ENCODE assay signal across 12 cellular contexts in genomic region chr3:14803101-14803980, GRCh38. TPM values are rescaled to one million over a fixed set of nuclear protein-coding genes. Genes with fewer than 3 reads are reported as not detected.
DNase-seq lines count a peak whose midpoint lies in the region; ATAC-seq and TF ChIP-seq lines count a peak whose summit lies in the region.
"Had no signal": no experiment of that assay in that cellular context is flagged by ENCODE, and none has a peak within 500 bp of the region (broad histone marks: within the 10 kb centered on the region; RNA-seq: fewer than 3 reads in every experiment).

No MANE protein-coding gene starts in this region.

- H3K36me3 ChIP-seq in right atrium auricular region = no peaks in the 10 kb centered on the region
- H3K36me3 ChIP-seq in liver (ENCODE audit: control insufficient read depth in 4 of 4, insufficient read depth in 3 of 4, low read depth in 1 of 4, low read length in 3 of 4) = no peaks in the 10 kb centered on the region
- no peaks in the 10 kb centered on the region for H3K36me3 ChIP-seq in aorta (ENCODE audit: control insufficient read depth in 1 of 2, insufficient read depth in 2 of 2, low read length in 1 of 2)
- H3K36me3 ChIP-seq: adrenal gland had no signal

- DNase-seq in Right ventricle myocardium inferior (ENCODE audit: missing footprints) = peak; percentile 43
- DNase-seq in right atrium auricular region (ENCODE audit: low spot score) = no peak
- DNase-seq in cardiac fibroblast (ENCODE audit: low read depth in 2 of 2) = peak; percentile 25 to 29
- no peak for DNase-seq in aorta
- DNase-seq in dedifferentiated amniotic fluid mesenchymal stem cell (ENCODE audit: extremely low spot score) = no peak
- DNase-seq: IMR-90, nephron progenitor cell had no signal

- intact Hi-C loops in Right ventricle myocardium inferior (cut with DNase I) = no loop called here
- intact Hi-C loops in aorta (cut with DNase I) = no loop called here

- H3K9me3 ChIP-seq in right atrium auricular region (no peaks in the 10 kb centered on the region), liver (ENCODE audit: control insufficient read depth in 4 of 4, low read length in 3 of 4) (no peaks in the 10 kb centered on the region), aorta (ENCODE audit: control insufficient read depth, low read length) (no peaks in the 10 kb centered on the region)
- H3K9me3 ChIP-seq: adrenal gland had no signal

- TF ChIP-seq CTCF in right atrium auricular region (IDR thresholded peaks at IDR 0.05) = no peak
- TF ChIP-seq CTCF in cardiac fibroblast (IDR thresholded peaks at IDR 0.05; ENCODE audit: low read depth, low read length) = no peak
- no peak for TF ChIP-seq CTCF in liver (IDR thresholded peaks at IDR 0.05; ENCODE audit: low read depth, low read length, missing input control)

- H3K4me1 ChIP-seq in right atrium auricular region (peaks cover 0 to 40% of the 10 kb centered on the region in 2 donors), liver (ENCODE audit: control insufficient read depth in 4 of 4, insufficient read depth in 4 of 4, low read length in 3 of 4) (peaks cover 10 to 31% (median 23%) of the 10 kb centered on the region in 4 donors), aorta (ENCODE audit: control insufficient read depth in 1 of 2, insufficient read depth in 2 of 2, low read length in 2 of 2) (no peaks in the 10 kb centered on the region)
- H3K4me1 ChIP-seq: adrenal gland had no signal

- H3K27me3 ChIP-seq in right atrium auricular region (no peaks in the 10 kb centered on the region), liver (ENCODE audit: control insufficient read depth in 4 of 4, insufficient read depth in 4 of 4, low read length in 3 of 4) (no peaks in the 10 kb centered on the region), aorta (ENCODE audit: control insufficient read depth in 1 of 2, insufficient read depth in 2 of 2, low read length in 1 of 2) (no peaks in the 10 kb centered on the region)
- H3K27me3 ChIP-seq: adrenal gland had no signal

- 47% methylated on average over 13 of the region's 13 CpGs for WGBS in liver
- WGBS in aorta, 2 donors = 63 to 64% methylated on average over 13 of the region's 13 CpGs

- peak; percentile 36 for ATAC-seq in Right ventricle myocardium inferior
- peak; percentile 39 for ATAC-seq in aorta (ENCODE audit: low FRiP score)
- no peak for ATAC-seq in HG03280 (IDR thresholded peaks at IDR 0.05; ENCODE audit: unreplicated experiment)
- ATAC-seq in GM21529 (IDR thresholded peaks at IDR 0.05; ENCODE audit: unreplicated experiment) = no peak

- no peak overlapping the region for H3K9ac ChIP-seq in liver (ENCODE audit: low read depth in 1 of 2, low read length in 2 of 2)

- no peak overlapping the region for H3K4me3 ChIP-seq in right atrium auricular region
- no peak overlapping the region for H3K4me3 ChIP-seq in cardiac fibroblast (replicated peaks in 1 of 2; ENCODE audit: low read depth in 2 of 2, low read length in 2 of 2)
- H3K4me3 ChIP-seq in liver (ENCODE audit: low read depth in 1 of 3, low read length in 3 of 3) = no peak overlapping the region
- H3K4me3 ChIP-seq in aorta (ENCODE audit: low read length in 2 of 2) = no peak overlapping the region
- H3K4me3 ChIP-seq: adrenal gland had no signal

- H3K27ac ChIP-seq in right atrium auricular region (peak overlapping the region in 1 of 2 donors; percentile 26), liver (ENCODE audit: low read depth in 1 of 2, low read length in 2 of 2) (peak overlapping the region; percentile 18 to 58), aorta (ENCODE audit: low read depth in 1 of 2, low read length in 2 of 2) (no peak overlapping the region)
- H3K27ac ChIP-seq: C4-2B had no signal

- peak in 1 of 2 donors; percentile 20 for TF ChIP-seq RAD21 in liver (IDR thresholded peaks at IDR 0.05)

TF ChIP-seq in liver, 16 proteins besides CTCF, POLR2A, EP300 and RAD21:
- TF ChIP-seq SP1 (IDR thresholded peaks at IDR 0.05) (peak; percentile 77), REST (IDR thresholded peaks at IDR 0.05) (peak; percentile 64), HNF4A (conservative IDR thresholded peaks at IDR 0.05) (peak; percentile 72 to 76), HNF4G (IDR thresholded peaks at IDR 0.05) (peak; percentile 17), JUND (IDR thresholded peaks at IDR 0.05) (peak; percentile 57 to 67), RXRA (IDR thresholded peaks at IDR 0.05) (peak in 1 of 2 donors; percentile 63)
- TF ChIP-seq, protein P1, sequence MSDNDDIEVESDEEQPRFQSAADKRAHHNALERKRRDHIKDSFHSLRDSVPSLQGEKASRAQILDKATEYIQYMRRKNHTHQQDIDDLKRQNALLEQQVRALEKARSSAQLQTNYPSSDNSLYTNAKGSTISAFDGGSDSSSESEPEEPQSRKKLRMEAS (IDR thresholded peaks at IDR 0.05) = no peak
- TF ChIP-seq, protein P2, sequence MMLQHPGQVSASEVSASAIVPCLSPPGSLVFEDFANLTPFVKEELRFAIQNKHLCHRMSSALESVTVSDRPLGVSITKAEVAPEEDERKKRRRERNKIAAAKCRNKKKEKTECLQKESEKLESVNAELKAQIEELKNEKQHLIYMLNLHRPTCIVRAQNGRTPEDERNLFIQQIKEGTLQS (IDR thresholded peaks at IDR 0.05) = no peak

RNA-seq across cellular contexts. Expression of gene FGD5, which starts 15.4 kb away (rescaled TPM):
- total RNA-seq in Right ventricle myocardium inferior (16.5 TPM), right atrium auricular region (10 to 100 TPM in 1 of 2 donors, 1 to 10 TPM in 1; 9.6 to 18.8 TPM), liver (1 to 10 TPM; 2.8 to 6.3 TPM), aorta (10 to 100 TPM; 36.2 to 61.6 TPM)
- polyA plus RNA-seq in liver (1 to 10 TPM; 2.0 to 3.3 TPM), aorta (1 to 10 TPM; 2.5 to 3.8 TPM)
- total RNA-seq: IMR-90 had no signal
- polyA plus RNA-seq: IMR-90 had no signal

Comparison
In these comparisons a context has a peak if more than half of its experiments do, and no peak if none do; other contexts are left out.
1. DNase-seq: peak in Right ventricle myocardium inferior (single experiment) and cardiac fibroblast (2 of 2); none in right atrium auricular region (single experiment), aorta (0 of 2) and dedifferentiated amniotic fluid mesenchymal stem cell (single experiment).
2. ATAC-seq: peak in Right ventricle myocardium inferior (single experiment) and aorta (single experiment); none in HG03280 (single experiment) and GM21529 (single experiment).
3. H3K27ac ChIP-seq: peak in liver (2 of 2); none in aorta (0 of 2).